In the genomic region with DNA sequence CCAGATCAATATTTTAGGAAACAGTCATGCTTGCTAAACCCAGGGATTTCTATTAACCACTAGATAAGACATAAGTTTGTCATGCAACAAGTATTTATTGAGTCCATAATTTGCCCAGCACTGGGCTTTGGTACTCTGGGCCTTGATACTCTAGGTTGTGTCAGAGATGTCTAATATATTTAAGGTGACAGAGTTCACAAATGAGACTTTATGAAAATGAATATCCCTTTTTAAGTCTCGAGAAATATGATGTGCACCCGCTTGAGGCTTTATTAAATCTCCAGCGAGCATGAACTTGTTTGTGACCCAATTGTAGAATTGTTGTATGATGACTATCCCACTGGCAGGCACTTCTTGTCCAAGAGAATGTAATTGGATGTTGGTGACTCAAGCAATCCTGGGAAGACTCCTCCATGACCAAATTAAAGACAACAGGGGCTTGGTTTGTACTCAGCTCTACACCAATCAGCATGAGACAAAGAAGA, we compare ENCODE assay signal across 19 cellular contexts.
DNase-seq lines count a peak whose midpoint lies in the region; ATAC-seq, FAIRE-seq and TF ChIP-seq lines count a peak whose summit lies in the region.
"Had no signal": no experiment of that assay in that cellular context is flagged by ENCODE, and none has a peak within 500 bp of the region (broad histone marks: within the 10 kb centered on the region; RNA-seq: fewer than 3 reads in every experiment).

No MANE protein-coding gene starts in this region.

- no peak for TF ChIP-seq RAD21 in HepG2 (CRISPR knock-in tag; IDR thresholded peaks at IDR 0.05)

- FAIRE-seq in keratinocyte (lab: Jason Lieb, UNC) (peak; percentile 97), HepG2 (lab: Jason Lieb, UNC) (no peak)

- H3K36me3 Mint-ChIP-seq in HFFc6 (ENCODE audit: low read depth): no peaks in the 10 kb centered on the region
- H3K36me3 Mint-ChIP-seq: memory B cell, WTC11 had no signal

- no peaks in the 10 kb centered on the region for H3K27me3 ChIP-seq in keratinocyte (ENCODE audit: control insufficient read depth, extremely low read depth, insufficient read depth, low read length)
- no peaks in the 10 kb centered on the region for H3K27me3 ChIP-seq in uterus
- no peaks in the 10 kb centered on the region for H3K27me3 ChIP-seq in HepG2 (ENCODE audit: control insufficient read depth in 1 of 2, insufficient read depth in 2 of 2, low read length in 2 of 2)
- H3K27me3 ChIP-seq: SJCRH30, stomach had no signal

- no peaks in the 10 kb centered on the region for H3K79me2 ChIP-seq in keratinocyte (ENCODE audit: control insufficient read depth, insufficient read depth, low read length)
- H3K79me2 ChIP-seq in HepG2 (ENCODE audit: insufficient read depth, low read length): no peaks in the 10 kb centered on the region
- H3K79me2 ChIP-seq: parathyroid adenoma had no signal

- BruUV-seq in HepG2 (replicated peaks; lab: Mats Ljungman, UMichigan): no TSS peak

- H3K36me3 ChIP-seq in keratinocyte (ENCODE audit: control insufficient read depth in 2 of 2, extremely low read depth in 1 of 2, insufficient read depth in 2 of 2, low read length in 2 of 2) (no peaks in the 10 kb centered on the region), uterus (no peaks in the 10 kb centered on the region), HepG2 (replicated peaks in 1 of 2; ENCODE audit: control insufficient read depth in 1 of 2, insufficient read depth in 2 of 2, low read length in 2 of 2) (no peaks in the 10 kb centered on the region)
- H3K36me3 ChIP-seq: SJCRH30, stomach had no signal

- DNase-seq in HFFc6 (peak; percentile 97), astrocyte of the hippocampus (ENCODE audit: low read depth, low spot score) (peak; percentile 37), keratinocyte (ENCODE audit: low read depth, low spot score) (peak; percentile 97), uterus (peak in 1 of 2 donors; percentile 68), HepG2 (ENCODE audit: low spot score) (no peak), posterior vena cava (ENCODE audit: low spot score) (no peak)
- no peak for DNase-seq in stimulated activated CD8-positive, alpha-beta memory T cell treated with anti-CD3 and anti-CD28 coated beads, Interleukin-4, amount 100 ng/mL, for 48 hours
- DNase-seq: activated T-cell treated with anti-CD3 and anti-CD28 coated beads, Interleukin-2, amount 50 U/mL, for 1 hour; anterior cingulate cortex; effector memory CD8-positive, alpha-beta T cell; hippocampal formation; NCI-H526; SJCRH30; stimulated activated CD4-positive, alpha-beta T cell treated with anti-CD3 and anti-CD28 coated beads, Interleukin-4, amount 100 ng/mL, for 24 hours; stomach had no signal

- TF ChIP-seq POLR2A in uterus (IDR thresholded peaks at IDR 0.05) (no peak), HepG2 (IDR thresholded peaks at IDR 0.05; ENCODE audit: insufficient read depth in 1 of 2, low read depth in 2 of 2, low read length in 2 of 2) (no peak)

- CTCF ChIA-PET in HepG2 (lab: Yijun Ruan, JAX; ENCODE audit: low intra/inter-chr PET ratio, low total read pairs): no interaction called here

- H3K4me1 ChIP-seq in keratinocyte (ENCODE audit: control insufficient read depth, extremely low read depth, insufficient read depth, low read length): peaks cover 37% of the 10 kb centered on the region
- peaks cover 0 to 3% of the 10 kb centered on the region in 2 donors for H3K4me1 ChIP-seq in uterus
- no peaks in the 10 kb centered on the region for H3K4me1 ChIP-seq in HepG2 (ENCODE audit: insufficient read depth, low read length)
- H3K4me1 ChIP-seq: parathyroid adenoma, SJCRH30, stomach had no signal

- H3K9ac ChIP-seq in keratinocyte (ENCODE audit: control insufficient read depth, extremely low read depth, insufficient read depth, low read length) (peak overlapping the region; percentile 29), HepG2 (ENCODE audit: insufficient read depth, low read depth, low read length) (no peak overlapping the region)
- H3K9ac ChIP-seq: parathyroid adenoma had no signal

- no peak for TF ChIP-seq EP300 in HepG2 (IDR thresholded peaks at IDR 0.05; ENCODE audit: low read depth in 2 of 2, low read length in 2 of 2)
- TF ChIP-seq EP300 in HepG2 (CRISPR knock-in tag; IDR thresholded peaks at IDR 0.05; ENCODE audit: borderline replicate concordance): no peak

- H3K27ac Mint-ChIP-seq in HFFc6: peak overlapping the region; percentile 73
- H3K27ac Mint-ChIP-seq: effector memory CD8-positive, alpha-beta T cell; memory B cell; WTC11 had no signal

- 4% methylated on average over 3 of the region's 3 CpGs for WGBS in HepG2 (ENCODE audit: low lambda C conversion rate)

- H3K27ac ChIP-seq in keratinocyte (ENCODE audit: control insufficient read depth, insufficient read depth, low read length) (peak overlapping the region; percentile 84), uterus (peak overlapping the region; percentile 78 to 82), HepG2 (ENCODE audit: extremely low read length, insufficient read depth, low read length) (no peak overlapping the region)
- H3K27ac ChIP-seq: HL-60, parathyroid adenoma, SJCRH30 had no signal

- H3K4me2 ChIP-seq in keratinocyte (ENCODE audit: control insufficient read depth, extremely low read depth, insufficient read depth, low read depth, low read length) (peak overlapping the region; percentile 44), HepG2 (ENCODE audit: low read depth, low read length) (no peak overlapping the region)

- peak overlapping the region; percentile 14; the same call in 1 of the 2 replicates for H3K4me3 Mint-ChIP-seq in HFFc6
- H3K4me3 Mint-ChIP-seq: effector memory CD8-positive, alpha-beta T cell; memory B cell; WTC11 had no signal

- POLR2A ChIA-PET in HepG2 (lab: Yijun Ruan, JAX): no interaction called here

- dilution Hi-C loops in keratinocyte (cut with MboI; ENCODE audit: extremely low pct_ligation_motif_present, low sequenced_read_pairs): no loop called here

- intact Hi-C loops in uterus (cut with DNase I; ENCODE audit: low total_unique reads): no loop called here
- intact Hi-C loops in HepG2 (cut with micrococcal nuclease; ENCODE audit: unreplicated experiment): no loop called here
- intact Hi-C loops in posterior vena cava (cut with DNase I): no loop called here

- TF ChIP-seq CTCF in HFFc6 (IDR thresholded peaks at IDR 0.05) (no peak), keratinocyte (optimal IDR thresholded peaks at IDR 0.05 in 1 of 3, IDR thresholded peaks at IDR 0.05 in 1 of 3, conservative IDR thresholded peaks at IDR 0.05 in 1 of 3; ENCODE audit: extremely low read depth in 1 of 3, insufficient read depth in 2 of 3, low read length in 3 of 3) (no peak), uterus (IDR thresholded peaks at IDR 0.05) (no peak), HepG2 (CRISPR knock-in tag; IDR thresholded peaks at IDR 0.05) (no peak)

- H3K9me3 Mint-ChIP-seq in HFFc6: peaks cover 5% of the 10 kb centered on the region
- H3K9me3 Mint-ChIP-seq: effector memory CD8-positive, alpha-beta T cell had no signal

- no peaks in the 10 kb centered on the region for H4K20me1 ChIP-seq in keratinocyte (ENCODE audit: control insufficient read depth, extremely low read depth, insufficient read depth, low read length)
- H4K20me1 ChIP-seq in HepG2 (ENCODE audit: insufficient read depth, low read length): no peaks in the 10 kb centered on the region

- H2AFZ ChIP-seq in keratinocyte (ENCODE audit: control insufficient read depth, low read length): peak overlapping the region; percentile 85
- H2AFZ ChIP-seq in HepG2 (ENCODE audit: low read length): no peak overlapping the region
- H2AFZ ChIP-seq: parathyroid adenoma had no signal

- H3K9me1 ChIP-seq in keratinocyte (ENCODE audit: control insufficient read depth, extremely low read depth, insufficient read depth, low read length): no peaks in the 10 kb centered on the region

- H3K9me3 ChIP-seq in keratinocyte (ENCODE audit: control insufficient read depth, low read depth, low read length): no peaks in the 10 kb centered on the region
- H3K9me3 ChIP-seq in uterus: peaks cover 0 to 1% of the 10 kb centered on the region in 2 donors
- no peaks in the 10 kb centered on the region for H3K9me3 ChIP-seq in HepG2 (ENCODE audit: low read length)
- H3K9me3 ChIP-seq: SJCRH30 had no signal

- peaks cover 49% of the 10 kb centered on the region for H3K4me1 Mint-ChIP-seq in HFFc6 (ENCODE audit: low read depth)
- H3K4me1 Mint-ChIP-seq: memory B cell had no signal

- in situ Hi-C loops in HepG2 (cut with HindIII; ENCODE audit: extremely low pct_ligation_motif_present, low pct_unique_long_range_greater_than_20kb): no loop called here

- ATAC-seq in HepG2: no peak
- ATAC-seq: effector memory CD8-positive, alpha-beta T cell; WTC11 had no signal

- H3K27me3 Mint-ChIP-seq in HFFc6 (ENCODE audit: insufficient read depth): peaks cover 3% of the 10 kb centered on the region; the same call in 1 of the 2 replicates
- H3K27me3 Mint-ChIP-seq: effector memory CD8-positive, alpha-beta T cell; memory B cell had no signal

- H3K4me3 ChIP-seq in keratinocyte (ENCODE audit: control insufficient read depth in 2 of 3, extremely low read depth in 1 of 3, insufficient read depth in 2 of 3, low read depth in 1 of 3, low read length in 3 of 3) (no peak overlapping the region), uterus (no peak overlapping the region), HepG2 (replicated peaks in 1 of 3; ENCODE audit: insufficient read depth in 1 of 3, low read depth in 2 of 3, low read length in 3 of 3) (no peak overlapping the region)
- H3K4me3 ChIP-seq: SJCRH30, stomach had no signal

TF ChIP-seq in HepG2, 621 proteins besides CTCF, POLR2A, EP300 and RAD21:
- TF ChIP-seq KAT8 (CRISPR knock-in tag; IDR thresholded peaks at IDR 0.05): no peak
- no peak for TF ChIP-seq ZSCAN22 (CRISPR knock-in tag; IDR thresholded peaks at IDR 0.05)
- no peak for TF ChIP-seq ZNF430 (CRISPR knock-in tag; IDR thresholded peaks at IDR 0.05)
- TF ChIP-seq NAIF1 (CRISPR knock-in tag; IDR thresholded peaks at IDR 0.05; ENCODE audit: borderline replicate concordance): no peak
- TF ChIP-seq ZBTB7A (CRISPR knock-in tag; IDR thresholded peaks at IDR 0.05): no peak

Comparison
In these comparisons a context has a peak if more than half of its experiments do, and no peak if none do; other contexts are left out.
1. DNase-seq: peak in HFFc6 (single experiment), astrocyte of the hippocampus (single experiment) and keratinocyte (single experiment); none in stimulated activated CD8-positive, alpha-beta memory T cell treated with anti-CD3 and anti-CD28 coated beads, Interleukin-4, amount 100 ng/mL, for 48 hours (single experiment), HepG2 (single experiment) and posterior vena cava (single experiment).